ENCODE assay signal across 8 cellular contexts in the genomic region with DNA sequence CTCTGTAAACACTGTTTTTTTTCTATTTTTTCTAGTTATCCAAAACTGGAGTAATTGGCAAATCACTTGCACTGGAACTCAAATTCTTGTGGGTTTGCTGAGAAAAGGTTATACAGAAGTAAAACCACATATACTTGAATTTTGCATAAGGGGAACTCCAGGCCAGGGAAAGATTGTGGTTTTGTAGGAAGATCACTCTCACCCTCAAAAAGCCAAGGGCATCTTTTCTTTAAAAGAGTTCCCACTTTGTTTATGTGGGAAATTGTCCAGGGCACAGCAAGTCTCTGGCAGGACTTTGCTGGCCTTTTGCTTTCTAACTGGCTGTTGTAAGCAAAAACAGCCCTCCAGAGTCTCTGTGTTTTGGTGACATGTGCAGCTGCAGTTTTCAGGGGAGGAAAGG.
A peak's percentile ranks its signal among the peaks of the same experiment; 100 is the strongest.
DNase-seq lines count a peak whose midpoint lies in the region; ATAC-seq and TF ChIP-seq lines count a peak whose summit lies in the region.

No MANE protein-coding gene starts in this region.

- H3K4me3 ChIP-seq in transverse colon: no peak overlapping the region

- POLR2A ChIA-PET in activated CD4-positive, alpha-beta memory T cell treated with anti-CD3 and anti-CD28 coated beads for 36 hours (lab: Charles Lee): no interaction called here

- H3K4me1 ChIP-seq in transverse colon: peaks cover 0 to 21% (median 4%) of the 10 kb centered on the region in 4 donors

- CTCF ChIA-PET in activated CD8-positive, alpha-beta memory T cell treated with anti-CD3 and anti-CD28 coated beads, Interleukin-2, amount 10 ng/mL, durations not matched to agents 7 days and 5 days (lab: Charles Lee): no interaction called here
- CTCF ChIA-PET in activated CD4-positive, alpha-beta memory T cell treated with anti-CD3 and anti-CD28 coated beads for 36 hours (lab: Charles Lee): no interaction called here

- peak overlapping the region; percentile 5 to 55 (median 33) for H3K27ac ChIP-seq in transverse colon

- H3K9me3 ChIP-seq in transverse colon: no peaks in the 10 kb centered on the region

- no peak overlapping the region for H3K27ac Mint-ChIP-seq in activated CD8-positive, alpha-beta memory T cell treated with anti-CD3 and anti-CD28 coated beads, Interleukin-2, amount 10 ng/mL, durations not matched to agents 7 days and 5 days
- H3K27ac Mint-ChIP-seq in activated CD4-positive, alpha-beta memory T cell treated with anti-CD3 and anti-CD28 coated beads for 36 hours: no peak overlapping the region

- intact Hi-C loops in transverse colon (cut with DNase I; ENCODE audit: low total_unique reads): no loop called here
- intact Hi-C loops in activated CD4-positive, alpha-beta memory T cell treated with anti-CD3 and anti-CD28 coated beads for 36 hours (cut with micrococcal nuclease): no loop called here

- no peak for TF ChIP-seq POLR2A in transverse colon (IDR thresholded peaks at IDR 0.05)

- H3K27me3 ChIP-seq in transverse colon: no peaks in the 10 kb centered on the region

- peaks cover 5% of the 10 kb centered on the region for H3K36me3 Mint-ChIP-seq in activated CD8-positive, alpha-beta memory T cell treated with anti-CD3 and anti-CD28 coated beads, Interleukin-2, amount 10 ng/mL, durations not matched to agents 7 days and 5 days
- H3K36me3 Mint-ChIP-seq in activated CD4-positive, alpha-beta memory T cell treated with anti-CD3 and anti-CD28 coated beads for 36 hours: no peaks in the 10 kb centered on the region

- no peak for TF ChIP-seq CTCF in transverse colon (IDR thresholded peaks at IDR 0.05)

- H3K36me3 ChIP-seq in transverse colon: no peaks in the 10 kb centered on the region

- H3K4me3 Mint-ChIP-seq in activated CD8-positive, alpha-beta memory T cell treated with anti-CD3 and anti-CD28 coated beads, Interleukin-2, amount 10 ng/mL, durations not matched to agents 7 days and 5 days: no peak overlapping the region
- no peak overlapping the region for H3K4me3 Mint-ChIP-seq in activated CD4-positive, alpha-beta memory T cell treated with anti-CD3 and anti-CD28 coated beads for 36 hours

- H3K9me3 Mint-ChIP-seq in activated CD8-positive, alpha-beta memory T cell treated with anti-CD3 and anti-CD28 coated beads, Interleukin-2, amount 10 ng/mL, durations not matched to agents 7 days and 5 days (ENCODE audit: low read depth): peaks cover 3% of the 10 kb centered on the region
- H3K9me3 Mint-ChIP-seq in activated CD4-positive, alpha-beta memory T cell treated with anti-CD3 and anti-CD28 coated beads for 36 hours: peaks cover 2% of the 10 kb centered on the region

- DNase-seq in RPMI8226 (peak; percentile 8), globus pallidus (ENCODE audit: low spot score) (peak; percentile 51), transverse colon (no peak), AML-193 (lab: John Stamatoyannopoulos, UW) (no peak)
- no peak for DNase-seq in activated CD8-positive, alpha-beta memory T cell treated with anti-CD3 and anti-CD28 coated beads, Interleukin-2, amount 10 ng/mL, durations not matched to agents 7 days and 5 days
- no peak for DNase-seq in activated CD4-positive, alpha-beta memory T cell treated with anti-CD3 and anti-CD28 coated beads for 36 hours

- ATAC-seq in GM18907 (IDR thresholded peaks at IDR 0.05; ENCODE audit: unreplicated experiment): peak; percentile 93
- ATAC-seq in HG02885 (IDR thresholded peaks at IDR 0.05; ENCODE audit: poor library complexity, unreplicated experiment): peak; percentile 88
- ATAC-seq in activated CD8-positive, alpha-beta memory T cell treated with anti-CD3 and anti-CD28 coated beads, Interleukin-2, amount 10 ng/mL, durations not matched to agents 7 days and 5 days: no peak

- TF ChIP-seq EP300 in transverse colon (IDR thresholded peaks at IDR 0.05; ENCODE audit: low read depth): no peak

- peaks cover 23% of the 10 kb centered on the region for H3K4me1 Mint-ChIP-seq in activated CD8-positive, alpha-beta memory T cell treated with anti-CD3 and anti-CD28 coated beads, Interleukin-2, amount 10 ng/mL, durations not matched to agents 7 days and 5 days
- no peaks in the 10 kb centered on the region for H3K4me1 Mint-ChIP-seq in activated CD4-positive, alpha-beta memory T cell treated with anti-CD3 and anti-CD28 coated beads for 36 hours (ENCODE audit: low read depth)

- H3K27me3 Mint-ChIP-seq in activated CD8-positive, alpha-beta memory T cell treated with anti-CD3 and anti-CD28 coated beads, Interleukin-2, amount 10 ng/mL, durations not matched to agents 7 days and 5 days: no peaks in the 10 kb centered on the region
- no peaks in the 10 kb centered on the region for H3K27me3 Mint-ChIP-seq in activated CD4-positive, alpha-beta memory T cell treated with anti-CD3 and anti-CD28 coated beads for 36 hours

- in situ Hi-C loops in transverse colon (cut with MboI; ENCODE audit: low pct_ligation_motif_present in 1 of 4, low pct_unique_long_range_greater_than_20kb in 1 of 4, low sequenced_read_pairs in 3 of 4): no loop called here

Comparison
In these comparisons a context has a peak if more than half of its experiments do, and no peak if none do; other contexts are left out.
1. DNase-seq: peak in RPMI8226 (single experiment) and globus pallidus (single experiment); none in transverse colon (single experiment), activated CD8-positive, alpha-beta memory T cell treated with anti-CD3 and anti-CD28 coated beads, Interleukin-2, amount 10 ng/mL, durations not matched to agents 7 days and 5 days (single experiment), activated CD4-positive, alpha-beta memory T cell treated with anti-CD3 and anti-CD28 coated beads for 36 hours (single experiment) and AML-193 (0 of 2).